16 cellular contexts compared by ENCODE assay signal in the genomic region with DNA sequence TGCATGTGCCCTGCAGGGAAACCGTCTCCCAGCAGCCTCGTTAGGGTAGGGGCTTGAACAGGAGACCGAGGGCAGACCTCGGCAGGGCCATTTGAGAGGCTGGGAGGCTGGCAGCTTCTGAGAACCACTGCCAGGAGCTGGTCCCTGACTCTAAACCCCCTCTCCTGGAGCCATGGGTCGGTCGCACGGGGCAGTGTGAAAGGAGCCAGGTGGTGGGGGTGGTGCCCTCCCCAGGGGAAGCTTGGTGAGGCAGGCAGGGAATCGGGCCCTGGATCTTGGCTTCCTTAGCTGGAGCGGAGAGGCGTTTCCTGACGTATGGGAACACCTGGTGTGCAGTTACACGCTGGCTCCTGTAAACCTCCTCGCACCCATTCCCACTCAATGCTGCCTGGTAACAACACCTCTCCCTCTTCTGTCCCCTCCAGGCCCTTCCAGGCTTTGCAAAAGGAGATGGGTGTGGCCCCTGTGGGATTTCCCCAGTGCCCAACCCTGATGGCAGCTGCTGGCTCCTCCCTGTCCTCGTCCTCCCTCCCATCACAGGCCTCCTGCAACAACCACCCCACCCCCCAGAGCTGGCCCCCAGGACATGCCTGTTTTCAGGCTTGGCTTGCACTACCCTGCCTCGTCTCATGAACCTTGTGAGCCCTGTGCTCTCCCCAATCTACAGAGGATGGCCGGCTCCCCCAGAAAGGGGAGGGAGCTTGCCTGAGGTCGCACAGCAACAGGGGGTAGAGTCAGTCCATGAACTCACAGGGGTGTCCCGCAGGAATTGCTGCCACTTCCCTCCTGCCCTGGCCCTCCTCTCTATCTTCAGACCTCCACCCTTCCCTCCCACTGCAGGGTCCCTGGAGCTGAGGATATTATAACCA. TPM values are rescaled to one million over a fixed set of nuclear protein-coding genes. Genes with fewer than 3 reads are reported as not detected.
DNase-seq lines count a peak whose midpoint lies in the region; ATAC-seq and TF ChIP-seq lines count a peak whose summit lies in the region.
"Had no signal": no experiment of that assay in that cellular context is flagged by ENCODE, and none has a peak within 500 bp of the region (broad histone marks: within the 10 kb centered on the region; RNA-seq: fewer than 3 reads in every experiment).

No MANE protein-coding gene starts in this region.

- peaks cover 14% of the 10 kb centered on the region for H3K4me1 ChIP-seq in suprapubic skin
- H3K4me1 ChIP-seq: SJSA1 had no signal

- peaks cover 4% of the 10 kb centered on the region for H3K27me3 ChIP-seq in suprapubic skin

- no peak for TF ChIP-seq EP300 in suprapubic skin (IDR thresholded peaks at IDR 0.05)

- WGBS in suprapubic skin, result 43% methylated on average over 10 of the region's 18 CpGs

- H3K36me3 ChIP-seq in suprapubic skin, result no peaks in the 10 kb centered on the region
- H3K36me3 ChIP-seq: SJSA1 had no signal

- H3K4me3 ChIP-seq in suprapubic skin, result no peak overlapping the region
- H3K4me3 ChIP-seq: SJSA1 had no signal

- no peak for TF ChIP-seq CTCF in suprapubic skin (IDR thresholded peaks at IDR 0.05)

- ATAC-seq in GM19324 (IDR thresholded peaks at IDR 0.05; ENCODE audit: low FRiP score, unreplicated experiment), result no peak

- DNase-seq in activated effector memory CD4-positive, alpha-beta T cell treated with anti-CD3 and anti-CD28 coated beads, Interleukin-2, amount 50 U/mL, for 16 hours, result peak; percentile 50
- no peak for DNase-seq in activated effector memory CD4-positive, alpha-beta T cell treated with Interleukin-2 at 50 U/mL for 16 hours
- peak; percentile 94 for DNase-seq in NCI-H69 (lab: John Stamatoyannopoulos, UW)
- peak; percentile 28 for DNase-seq in iPS-NIHi11 (ENCODE audit: low spot score)
- peak; percentile 61 for DNase-seq in suprapubic skin (ENCODE audit: low spot score in 2 of 2)
- no peak for DNase-seq in inferior parietal cortex (ENCODE audit: extremely low spot score)
- DNase-seq in germinal center (ENCODE audit: low spot score), result no peak
- DNase-seq: activated CD4-positive, alpha-beta T cell treated with anti-CD3 and anti-CD28 coated beads for 48 hours; CD4-positive, CD25-positive, alpha-beta regulatory T cell; effector memory CD4-positive, alpha-beta T cell; naive B cell; NCI-H1930; stimulated activated naive CD4-positive, alpha-beta T cell treated with Interleukin-2 at 50 U/mL for 16 hours had no signal

- no peak for TF ChIP-seq POLR2A in suprapubic skin (IDR thresholded peaks at IDR 0.05)

- no peaks in the 10 kb centered on the region for H3K9me3 ChIP-seq in suprapubic skin
- H3K9me3 ChIP-seq: SJSA1 had no signal

- H3K27ac ChIP-seq in suprapubic skin, result no peak overlapping the region
- H3K27ac ChIP-seq: SJSA1 had no signal

RNA-seq across cellular contexts. Expression of gene ADRA2B, which starts 24.4 kb away (rescaled TPM):
- total RNA-seq in suprapubic skin, result 1 to 10 TPM in 2 of 4 donors, under 1 TPM in 2; 0.93 to 3.6 (median 1.2) TPM
- total RNA-seq: HT1080, SJSA1 had no signal

RNA-seq across cellular contexts. Expression of gene ASTL, which starts 46.4 kb away (rescaled TPM):
- 1 to 10 TPM in 1 of 4 donors, under 1 TPM in 1, not detected in 2; 0.87 to 1.7 TPM for total RNA-seq in suprapubic skin
- total RNA-seq: HT1080, SJSA1 had no signal

RNA-seq across cellular contexts. Expression of gene DUSP2, which starts 53.3 kb away (rescaled TPM):
- total RNA-seq in suprapubic skin, result 100 to 1,000 TPM in 1 of 4 donors, 10 to 100 TPM in 3; 26.0 to 124 (median 74.1) TPM

RNA-seq across cellular contexts. Expression of gene GPAT2, which starts 57.2 kb away (rescaled TPM):
- 1 to 10 TPM; 1.5 to 2.9 (median 2.0) TPM for total RNA-seq in suprapubic skin
- total RNA-seq: HT1080, SJSA1 had no signal

Comparison
In these comparisons a context has a peak if more than half of its experiments do, and no peak if none do; other contexts are left out.
1. DNase-seq: peak in activated effector memory CD4-positive, alpha-beta T cell treated with anti-CD3 and anti-CD28 coated beads, Interleukin-2, amount 50 U/mL, for 16 hours (single experiment), NCI-H69 (single experiment), iPS-NIHi11 (single experiment) and suprapubic skin (2 of 2); none in activated effector memory CD4-positive, alpha-beta T cell treated with Interleukin-2 at 50 U/mL for 16 hours (single experiment), inferior parietal cortex (single experiment) and germinal center (single experiment).